In genomic region chr20:36277546-36277945, GRCh38 we compare ENCODE assay signal across 1 cellular context.
TF ChIP-seq lines count a peak whose summit lies in the region.

No MANE protein-coding gene starts in this region.

TF ChIP-seq in A549, 52 proteins besides CTCF, POLR2A, EP300 and RAD21 (continued from another document):
- no peak for TF ChIP-seq ELK1 (IDR thresholded peaks at IDR 0.05; ENCODE audit: low read depth, low read length)
- TF ChIP-seq NR3C1 (IDR thresholded peaks at IDR 0.05) = no peak
- no peak for TF ChIP-seq HOXB13 (CRISPR knock-in tag; IDR thresholded peaks at IDR 0.05; ENCODE audit: low read depth)
- TF ChIP-seq HDAC2 (IDR thresholded peaks at IDR 0.05) = no peak
- TF ChIP-seq PBX3 (IDR thresholded peaks at IDR 0.05) = no peak
- TF ChIP-seq MAZ (IDR thresholded peaks at IDR 0.05; ENCODE audit: borderline replicate concordance, low read depth, low read length) = no peak
- TF ChIP-seq BCL3 (IDR thresholded peaks at IDR 0.05) = no peak
- no peak for TF ChIP-seq BHLHE40 (IDR thresholded peaks at IDR 0.05; ENCODE audit: low read depth, low read length)
- no peak for TF ChIP-seq FOSL2 (IDR thresholded peaks at IDR 0.05)
- no peak for TF ChIP-seq FOSL2 (CRISPR knock-in tag; IDR thresholded peaks at IDR 0.05)
- TF ChIP-seq USF2 (IDR thresholded peaks at IDR 0.05) = no peak
- no peak for TF ChIP-seq EHF (CRISPR knock-in tag; IDR thresholded peaks at IDR 0.05)
- TF ChIP-seq KDM5A (IDR thresholded peaks at IDR 0.05) = no peak
